In the genomic region with DNA sequence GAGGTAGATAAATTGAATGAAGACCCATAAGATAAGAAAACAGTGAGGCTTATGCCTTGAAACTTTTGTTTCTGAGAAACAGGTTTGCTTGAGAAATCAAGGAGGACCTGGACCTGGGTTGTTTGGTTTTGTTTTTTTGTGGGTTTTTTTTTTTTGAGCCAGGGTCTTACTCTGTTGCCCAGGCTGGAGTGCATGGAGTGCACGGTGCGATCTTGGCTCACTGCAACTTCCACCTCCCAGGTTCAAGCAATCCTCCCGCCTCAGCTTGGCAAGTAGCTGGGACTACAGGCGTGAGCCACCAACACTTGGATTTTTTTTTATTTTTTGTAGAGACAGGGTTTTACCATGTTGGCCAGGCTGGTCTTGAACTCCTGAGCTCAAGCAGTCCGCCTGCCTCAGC, we compare ENCODE assay signal across 1 cellular context.
TF ChIP-seq lines count a peak whose summit lies in the region.

No MANE protein-coding gene starts in this region.

TF ChIP-seq in H1, 55 proteins besides CTCF, POLR2A, EP300 and RAD21:
- no peak for TF ChIP-seq CBX8 (IDR thresholded peaks at IDR 0.05; ENCODE audit: borderline replicate concordance, low read depth, low read length)
- no peak for TF ChIP-seq CTBP2 (IDR thresholded peaks at IDR 0.05; ENCODE audit: borderline replicate concordance, insufficient read depth, insufficient read length, low read length)
